25 cellular contexts compared by ENCODE assay signal in genomic region chr22:30856699-30857098, GRCh38.
"Had no signal": no experiment of that assay in that cellular context is flagged by ENCODE, and none has a peak within 500 bp of the region (broad histone marks: within the 10 kb centered on the region; RNA-seq: fewer than 3 reads in every experiment).

No MANE protein-coding gene starts in this region.

- H3K9me3 ChIP-seq: body of pancreas, mucosa of descending colon, right atrium auricular region, thoracic aorta had no signal

- H3K4me3 ChIP-seq: adrenal gland, body of pancreas, left ventricle myocardium inferior, lung, mucosa of descending colon, right atrium auricular region, thoracic aorta had no signal

- H3K79me2 ChIP-seq: parathyroid adenoma had no signal

- ATAC-seq: activated CD4-positive, CD25-positive, alpha-beta regulatory T cell treated with anti-CD3 and anti-CD28 coated beads, Interleukin-2, amount 50 U/mL, for 24 hours; body of pancreas; mucosa of descending colon had no signal

- DNase-seq: activated CD4-positive, alpha-beta T cell treated with anti-CD3 and anti-CD28 coated beads for 48 hours; activated CD4-positive, alpha-beta T cell treated with anti-CD3 and anti-CD28 coated beads, Interleukin-2, amount 50 U/mL, for 48 hours; activated effector memory CD4-positive, alpha-beta T cell treated with anti-CD3 and anti-CD28 coated beads, Interleukin-2, amount 50 U/mL, for 16 hours; activated naive CD4-positive, alpha-beta T cell treated with anti-CD3 and anti-CD28 coated beads for 36 hours; activated naive CD8-positive, alpha-beta T cell treated with anti-CD3 and anti-CD28 coated beads for 36 hours; adrenal gland; body of pancreas; cerebellar nuclear complex; cortex of kidney; foreskin fibroblast; hypothalamus; kidney glomerular epithelial cell; left ventricle myocardium inferior; mesendoderm; mucosa of descending colon; stimulated activated CD4-positive, alpha-beta T cell treated with anti-CD3 and anti-CD28 coated beads, Interleukin-2, amount 100 ng/mL, for 48 hours; stimulated activated naive CD4-positive, alpha-beta T cell treated with Interleukin-2 at 50 U/mL for 16 hours; trophoblast cell had no signal

- H2AFZ ChIP-seq: parathyroid adenoma had no signal

- H3K4me1 Mint-ChIP-seq: activated naive CD8-positive, alpha-beta T cell treated with anti-CD3 and anti-CD28 coated beads for 36 hours; nephron had no signal

- H3K9ac ChIP-seq: parathyroid adenoma had no signal

- H3K4me3 Mint-ChIP-seq: activated naive CD4-positive, alpha-beta T cell treated with anti-CD3 and anti-CD28 coated beads for 36 hours; activated naive CD8-positive, alpha-beta T cell treated with anti-CD3 and anti-CD28 coated beads for 36 hours; nephron had no signal

- H3K27me3 Mint-ChIP-seq: activated naive CD8-positive, alpha-beta T cell treated with anti-CD3 and anti-CD28 coated beads for 36 hours had no signal

- H3K27me3 ChIP-seq: adrenal gland, body of pancreas, right atrium auricular region had no signal

- H3K36me3 ChIP-seq: adrenal gland, left ventricle myocardium inferior, right atrium auricular region, thoracic aorta had no signal

- H3K4me1 ChIP-seq: adrenal gland, body of pancreas, left ventricle myocardium inferior, parathyroid adenoma, right atrium auricular region had no signal

- H3K27ac Mint-ChIP-seq: activated naive CD4-positive, alpha-beta T cell treated with anti-CD3 and anti-CD28 coated beads for 36 hours; activated naive CD8-positive, alpha-beta T cell treated with anti-CD3 and anti-CD28 coated beads for 36 hours; nephron had no signal

- H3K27ac ChIP-seq: adrenal gland, body of pancreas, left ventricle myocardium inferior, parathyroid adenoma, right atrium auricular region, thoracic aorta, VCaP had no signal
